ENCODE assay signal across 8 cellular contexts in the genomic region with DNA sequence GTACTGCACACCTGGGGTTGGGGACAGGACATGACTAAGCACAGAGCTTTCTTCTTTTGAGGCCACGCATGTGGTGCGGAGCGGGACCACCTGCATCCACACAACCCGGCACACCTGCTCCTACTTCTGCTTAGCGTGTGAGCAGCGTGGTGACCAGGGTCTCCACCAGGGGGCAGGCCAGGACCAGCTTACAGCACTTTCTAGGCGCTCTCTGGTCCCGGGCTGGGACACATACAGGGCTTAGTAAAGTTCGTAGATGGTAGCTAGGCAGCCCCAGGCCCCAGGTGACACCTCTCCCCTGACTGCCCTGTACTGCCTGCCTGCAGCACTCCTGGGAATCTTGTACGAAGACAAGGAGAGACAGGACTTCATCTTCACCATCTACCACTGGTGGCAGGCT.
DNase-seq lines count a peak whose midpoint lies in the region; ATAC-seq and TF ChIP-seq lines count a peak whose summit lies in the region.
"Not testable (repeated sequence)": the region's sequence is repeated elsewhere in the genome, so short reads cannot be mapped to it uniquely, and the experiment has no call there.

No MANE protein-coding gene starts in this region.

- intact Hi-C loops in lower lobe of right lung (cut with DNase I): not testable (repeated sequence)

- not testable (repeated sequence) for H3K27ac Mint-ChIP-seq in activated naive CD4-positive, alpha-beta T cell treated with anti-CD3 and anti-CD28 coated beads, Interleukin-2, amount 10 ng/mL, durations not matched to agents 7 days and 5 days

- not testable (repeated sequence) for H3K4me3 Mint-ChIP-seq in activated naive CD4-positive, alpha-beta T cell treated with anti-CD3 and anti-CD28 coated beads, Interleukin-2, amount 10 ng/mL, durations not matched to agents 7 days and 5 days

- DNase-seq in AG10803 (ENCODE audit: low read depth): not testable (repeated sequence)
- peak; percentile 19 for DNase-seq in GM13976 (ENCODE audit: low spot score)
- DNase-seq in NCI-H2029 treated with DMSO at 0.1 percent for 48 hours (lab: John Stamatoyannopoulos, UW): peak; percentile 1
- peak; percentile 9 for DNase-seq in T-helper 9 cell
- peak; percentile 62 for DNase-seq in activated naive CD4-positive, alpha-beta T cell treated with anti-CD3 and anti-CD28 coated beads, Interleukin-2, amount 10 ng/mL, durations not matched to agents 7 days and 5 days
- peak; percentile 0 for DNase-seq in fibroblast of the conjunctiva (ENCODE audit: low read depth)
- peak; percentile 82 for DNase-seq in lower lobe of right lung
- peak; percentile 2 to 29 for DNase-seq in stimulated activated CD4-positive, alpha-beta T cell treated with anti-CD3 and anti-CD28 coated beads, Interleukin-1b, Interleukin-23, amount 100 ng/mL, for 4 hours (ENCODE audit: low read depth in 2 of 2)

- in situ Hi-C loops in GM13976 (cut with MboI; ENCODE audit: low sequenced_read_pairs, unreplicated experiment): not testable (repeated sequence)

- H3K9me3 ChIP-seq in lower lobe of right lung: not testable (repeated sequence)

- peaks cover 36% of the 10 kb centered on the region for H3K27me3 Mint-ChIP-seq in activated naive CD4-positive, alpha-beta T cell treated with anti-CD3 and anti-CD28 coated beads, Interleukin-2, amount 10 ng/mL, durations not matched to agents 7 days and 5 days

- not testable (repeated sequence) for H3K27ac ChIP-seq in lower lobe of right lung

- H3K36me3 Mint-ChIP-seq in activated naive CD4-positive, alpha-beta T cell treated with anti-CD3 and anti-CD28 coated beads, Interleukin-2, amount 10 ng/mL, durations not matched to agents 7 days and 5 days: not testable (repeated sequence)

- not testable (repeated sequence) for H3K9me3 Mint-ChIP-seq in activated naive CD4-positive, alpha-beta T cell treated with anti-CD3 and anti-CD28 coated beads, Interleukin-2, amount 10 ng/mL, durations not matched to agents 7 days and 5 days

- H3K4me3 ChIP-seq in AG10803 (ENCODE audit: low read length); lower lobe of right lung: not testable (repeated sequence)

- CTCF ChIA-PET in activated naive CD4-positive, alpha-beta T cell treated with anti-CD3 and anti-CD28 coated beads, Interleukin-2, amount 10 ng/mL, durations not matched to agents 7 days and 5 days (lab: Charles Lee): not testable (repeated sequence)

- 0 out of 2 replicates have a peak, but pooled peaks have one; percentile 12 for TF ChIP-seq CTCF in AG10803 (conservative IDR thresholded peaks at IDR 0.05; ENCODE audit: low read length)
- not testable (repeated sequence) for TF ChIP-seq CTCF in GM13976 (IDR thresholded peaks at IDR 0.05; ENCODE audit: borderline replicate concordance, control extremely low read depth, extremely low read depth, insufficient read depth, missing control alignments)
- TF ChIP-seq CTCF in lower lobe of right lung (IDR thresholded peaks at IDR 0.05): peak; percentile 44

- not testable (repeated sequence) for H3K4me1 ChIP-seq in lower lobe of right lung

- not testable (repeated sequence) for H3K36me3 ChIP-seq in lower lobe of right lung

- H3K27me3 ChIP-seq in lower lobe of right lung (ENCODE audit: low read depth): not testable (repeated sequence)

- not testable (repeated sequence) for H3K4me1 Mint-ChIP-seq in activated naive CD4-positive, alpha-beta T cell treated with anti-CD3 and anti-CD28 coated beads, Interleukin-2, amount 10 ng/mL, durations not matched to agents 7 days and 5 days

- not testable (repeated sequence) for ATAC-seq in lower lobe of right lung
